In genomic region chr6:10510592-10511367, GRCh38 we compare ENCODE assay signal across 8 cellular contexts. TPM values are rescaled to one million over a fixed set of nuclear protein-coding genes. Genes with fewer than 3 reads are reported as not detected.
DNase-seq lines count a peak whose midpoint lies in the region; ATAC-seq and TF ChIP-seq lines count a peak whose summit lies in the region.

No MANE protein-coding gene starts in this region.

- H3K27ac Mint-ChIP-seq in T-helper 2 cell treated with Interferon-gamma antibody and Interleukin-4, amounts not matched to agents 5 μg/mL and 100 μg/mL, for 36 hours: no peak overlapping the region
- no peak overlapping the region for H3K27ac Mint-ChIP-seq in stimulated activated effector memory CD8-positive, alpha-beta T cell treated with anti-CD3 and anti-CD28 coated beads, Interleukin-12 subunit alpha, Interleukin-12 subunit beta, amount 100 ng/mL, for 72 hours

- H3K27ac ChIP-seq in left lung: no peak overlapping the region

- H3K36me3 ChIP-seq in left lung: no peaks in the 10 kb centered on the region

- H3K27me3 ChIP-seq in left lung: no peaks in the 10 kb centered on the region

- no peaks in the 10 kb centered on the region for H3K9me3 ChIP-seq in left lung

- TF ChIP-seq CTCF in AG09319 (IDR thresholded peaks at IDR 0.05; ENCODE audit: low read depth, low read length) (peak; percentile 34), left lung (IDR thresholded peaks at IDR 0.05) (peak; percentile 53 to 63)

- no peak overlapping the region for H3K4me3 ChIP-seq in left lung

- peaks cover 10% of the 10 kb centered on the region for H3K27me3 Mint-ChIP-seq in T-helper 2 cell treated with Interferon-gamma antibody and Interleukin-4, amounts not matched to agents 5 μg/mL and 100 μg/mL, for 36 hours (ENCODE audit: low read depth)

- H3K9me3 Mint-ChIP-seq in T-helper 2 cell treated with Interferon-gamma antibody and Interleukin-4, amounts not matched to agents 5 μg/mL and 100 μg/mL, for 36 hours: no peaks in the 10 kb centered on the region
- no peaks in the 10 kb centered on the region for H3K9me3 Mint-ChIP-seq in stimulated activated effector memory CD8-positive, alpha-beta T cell treated with anti-CD3 and anti-CD28 coated beads, Interleukin-12 subunit alpha, Interleukin-12 subunit beta, amount 100 ng/mL, for 72 hours

- DNase-seq in AG09319 (ENCODE audit: extremely low read depth, low read depth) (no peak), NCI-H1417 treated with DMSO at 0.1 percent for 48 hours (lab: John Stamatoyannopoulos, UW) (peak; percentile 45), cerebellar cortex (ENCODE audit: low spot score) (peak; percentile 83), left lung (peak; percentile 73 to 83)
- peak; percentile 27 for DNase-seq in T-helper 2 cell treated with Interferon-gamma antibody and Interleukin-4, amounts not matched to agents 5 μg/mL and 100 μg/mL, for 36 hours (ENCODE audit: low spot score)
- no peak for DNase-seq in stimulated activated effector memory CD8-positive, alpha-beta T cell treated with anti-CD3 and anti-CD28 coated beads, Interleukin-12 subunit alpha, Interleukin-12 subunit beta, amount 100 ng/mL, for 72 hours (ENCODE audit: low spot score in 2 of 2)

- H3K4me3 Mint-ChIP-seq in T-helper 2 cell treated with Interferon-gamma antibody and Interleukin-4, amounts not matched to agents 5 μg/mL and 100 μg/mL, for 36 hours: no peak overlapping the region
- no peak overlapping the region for H3K4me3 Mint-ChIP-seq in stimulated activated effector memory CD8-positive, alpha-beta T cell treated with anti-CD3 and anti-CD28 coated beads, Interleukin-12 subunit alpha, Interleukin-12 subunit beta, amount 100 ng/mL, for 72 hours

- no peaks in the 10 kb centered on the region for H3K4me1 ChIP-seq in left lung

- no peaks in the 10 kb centered on the region for H3K36me3 Mint-ChIP-seq in T-helper 2 cell treated with Interferon-gamma antibody and Interleukin-4, amounts not matched to agents 5 μg/mL and 100 μg/mL, for 36 hours (ENCODE audit: low read depth)
- no peaks in the 10 kb centered on the region for H3K36me3 Mint-ChIP-seq in stimulated activated effector memory CD8-positive, alpha-beta T cell treated with anti-CD3 and anti-CD28 coated beads, Interleukin-12 subunit alpha, Interleukin-12 subunit beta, amount 100 ng/mL, for 72 hours

- intact Hi-C loops in left lung (cut with DNase I): no loop called here

- peak; percentile 72 for ATAC-seq in GM18520 (IDR thresholded peaks at IDR 0.05; ENCODE audit: unreplicated experiment)
- peak; percentile 96 for ATAC-seq in HG02943 (IDR thresholded peaks at IDR 0.05; ENCODE audit: low read depth, unreplicated experiment)
- peak; percentile 100 for ATAC-seq in left lung
- ATAC-seq in stimulated activated effector memory CD8-positive, alpha-beta T cell treated with anti-CD3 and anti-CD28 coated beads, Interleukin-12 subunit alpha, Interleukin-12 subunit beta, amount 100 ng/mL, for 72 hours: peak; percentile 80

- peaks cover 7% of the 10 kb centered on the region for H3K4me1 Mint-ChIP-seq in T-helper 2 cell treated with Interferon-gamma antibody and Interleukin-4, amounts not matched to agents 5 μg/mL and 100 μg/mL, for 36 hours (ENCODE audit: low read depth)
- H3K4me1 Mint-ChIP-seq in stimulated activated effector memory CD8-positive, alpha-beta T cell treated with anti-CD3 and anti-CD28 coated beads, Interleukin-12 subunit alpha, Interleukin-12 subunit beta, amount 100 ng/mL, for 72 hours: no peaks in the 10 kb centered on the region

RNA-seq across cellular contexts. Expression of gene GCNT2, which starts 10.4 kb away (rescaled TPM):
- 10 to 100 TPM; 25.1 to 32.3 TPM for total RNA-seq in left lung

Comparison
In these comparisons a context has a peak if more than half of its experiments do, and no peak if none do; other contexts are left out.
1. DNase-seq: peak in NCI-H1417 treated with DMSO at 0.1 percent for 48 hours (single experiment), T-helper 2 cell treated with Interferon-gamma antibody and Interleukin-4, amounts not matched to agents 5 μg/mL and 100 μg/mL, for 36 hours (single experiment), cerebellar cortex (single experiment) and left lung (2 of 2); none in AG09319 (single experiment) and stimulated activated effector memory CD8-positive, alpha-beta T cell treated with anti-CD3 and anti-CD28 coated beads, Interleukin-12 subunit alpha, Interleukin-12 subunit beta, amount 100 ng/mL, for 72 hours (0 of 2).
2. Peak in every context shown above with its lines, with median percentiles within 50 percentile points of each other: ATAC-seq.